Comparison of ENCODE assay signal across 9 cellular contexts in the genomic region with DNA sequence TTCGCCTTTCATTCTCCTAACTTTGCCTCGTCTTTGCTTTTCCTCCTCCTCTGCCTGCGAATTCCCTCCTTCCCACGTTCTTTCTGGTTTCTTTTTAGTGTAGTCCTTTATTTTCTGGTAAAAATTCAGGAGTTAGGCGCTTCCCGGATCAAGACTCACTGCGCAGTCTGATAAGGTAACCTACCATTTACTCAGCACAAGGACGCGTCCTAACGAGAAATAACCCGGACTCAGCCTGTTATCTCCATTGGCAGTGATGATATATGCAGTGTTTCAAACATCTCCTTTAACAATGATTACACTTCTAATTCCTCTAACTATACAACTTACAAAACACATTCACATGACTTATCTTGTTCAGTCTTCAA. TPM values are rescaled to one million over a fixed set of nuclear protein-coding genes. Genes with fewer than 3 reads are reported as not detected.
DNase-seq lines count a peak whose midpoint lies in the region; ATAC-seq and TF ChIP-seq lines count a peak whose summit lies in the region.
"Had no signal": no experiment of that assay in that cellular context is flagged by ENCODE, and none has a peak within 500 bp of the region (broad histone marks: within the 10 kb centered on the region; RNA-seq: fewer than 3 reads in every experiment).

No MANE protein-coding gene starts in this region.

- no peaks in the 10 kb centered on the region for H3K36me3 ChIP-seq in KMS-11 (ENCODE audit: insufficient read depth)

- peak overlapping the region; percentile 69 for H3K4me3 Mint-ChIP-seq in MCF 10A (ENCODE audit: unreplicated experiment)
- peak overlapping the region; percentile 73 to 94 for H3K4me3 Mint-ChIP-seq in stimulated activated naive CD8-positive, alpha-beta T cell treated with anti-CD3 and anti-CD28 coated beads, Interleukin-15, amount 100 ng/mL, for 72 hours

- no peaks in the 10 kb centered on the region for H4K20me1 ChIP-seq in KMS-11 (ENCODE audit: insufficient read depth)

- CTCF ChIA-PET in MCF 10A (lab: Yijun Ruan, JAX): no interaction called here

- H3K4me1 Mint-ChIP-seq in MCF 10A (ENCODE audit: insufficient read depth, unreplicated experiment): peaks cover 9% of the 10 kb centered on the region
- H3K4me1 Mint-ChIP-seq in stimulated activated naive CD8-positive, alpha-beta T cell treated with anti-CD3 and anti-CD28 coated beads, Interleukin-15, amount 100 ng/mL, for 72 hours: peaks cover 18% of the 10 kb centered on the region

- H3K27me3 Mint-ChIP-seq in MCF 10A (ENCODE audit: insufficient read depth, unreplicated experiment): peaks cover 7% of the 10 kb centered on the region
- peaks cover 62% of the 10 kb centered on the region for H3K27me3 Mint-ChIP-seq in stimulated activated naive CD8-positive, alpha-beta T cell treated with anti-CD3 and anti-CD28 coated beads, Interleukin-15, amount 100 ng/mL, for 72 hours

- H3K27ac ChIP-seq in KMS-11 (no peak overlapping the region), layer of hippocampus (ENCODE audit: low read depth, low read length) (peak overlapping the region; percentile 60)
- H3K27ac ChIP-seq: epithelial cell of prostate had no signal

- no peak overlapping the region for H3K27ac Mint-ChIP-seq in MCF 10A (ENCODE audit: low read depth, unreplicated experiment)
- peak overlapping the region in 1 of 2 donors; percentile 88 for H3K27ac Mint-ChIP-seq in stimulated activated naive CD8-positive, alpha-beta T cell treated with anti-CD3 and anti-CD28 coated beads, Interleukin-15, amount 100 ng/mL, for 72 hours

- H3K79me2 ChIP-seq in KMS-11 (ENCODE audit: insufficient read depth, low read depth): no peaks in the 10 kb centered on the region

- H3K4me2 ChIP-seq in KMS-11: peak overlapping the region; percentile 76

- peak overlapping the region; percentile 96 for H2AFZ ChIP-seq in KMS-11 (ENCODE audit: low read depth)

- H3K36me3 Mint-ChIP-seq in MCF 10A (ENCODE audit: insufficient read depth, unreplicated experiment): no peaks in the 10 kb centered on the region

- intact Hi-C loops in MCF 10A (cut with micrococcal nuclease): no loop called here

- no peak for ATAC-seq in stimulated activated naive CD8-positive, alpha-beta T cell treated with anti-CD3 and anti-CD28 coated beads, Interleukin-15, amount 100 ng/mL, for 72 hours
- no peak for ATAC-seq in GM21529 (IDR thresholded peaks at IDR 0.05; ENCODE audit: unreplicated experiment)
- no peak for ATAC-seq in HG02642 (IDR thresholded peaks at IDR 0.05; ENCODE audit: poor library complexity, unreplicated experiment)
- ATAC-seq in HG03280 (IDR thresholded peaks at IDR 0.05; ENCODE audit: unreplicated experiment): no peak

- POLR2A ChIA-PET in MCF 10A (lab: Yijun Ruan, JAX): no interaction called here

- TF ChIP-seq CTCF in KMS-11 (conservative IDR thresholded peaks at IDR 0.05; ENCODE audit: low read depth, low read length) (no peak), MCF 10A (IDR thresholded peaks at IDR 0.05; ENCODE audit: unreplicated experiment) (no peak)

- H3K4me1 ChIP-seq in KMS-11 (ENCODE audit: low read depth, poor library complexity, severe bottlenecking): peaks cover 8% of the 10 kb centered on the region

- DNase-seq in MCF 10A (ENCODE audit: unreplicated experiment): no peak
- no peak for DNase-seq in stimulated activated naive CD8-positive, alpha-beta T cell treated with anti-CD3 and anti-CD28 coated beads, Interleukin-15, amount 100 ng/mL, for 72 hours
- no peak for DNase-seq in NCI-H524 (lab: John Stamatoyannopoulos, UW)

- H3K27me3 ChIP-seq in KMS-11 (ENCODE audit: insufficient read depth, low read depth) (no peaks in the 10 kb centered on the region; the same call in 1 of the 2 replicates), layer of hippocampus (ENCODE audit: control insufficient read depth, insufficient read depth, low read length) (no peaks in the 10 kb centered on the region)

- H3K9me3 Mint-ChIP-seq in MCF 10A (ENCODE audit: unreplicated experiment): no peaks in the 10 kb centered on the region
- H3K9me3 Mint-ChIP-seq in stimulated activated naive CD8-positive, alpha-beta T cell treated with anti-CD3 and anti-CD28 coated beads, Interleukin-15, amount 100 ng/mL, for 72 hours: no peaks in the 10 kb centered on the region

- peak overlapping the region; percentile 55; the same call in 1 of the 2 replicates for H3K9ac ChIP-seq in KMS-11

- H3K4me3 ChIP-seq in KMS-11 (IDR thresholded peaks at IDR 0.05; ENCODE audit: insufficient read depth, low read depth, low read length): peak overlapping the region; percentile 48

- no TSS peak for BruUV-seq in MCF 10A (replicated peaks; lab: Mats Ljungman, UMichigan)

RNA-seq across cellular contexts. Expression of gene ETNPPL, which starts 0.4 kb away (rescaled TPM):
- total RNA-seq in MCF 10A (2022): not detected in 2 replicates
